In the genomic region with DNA sequence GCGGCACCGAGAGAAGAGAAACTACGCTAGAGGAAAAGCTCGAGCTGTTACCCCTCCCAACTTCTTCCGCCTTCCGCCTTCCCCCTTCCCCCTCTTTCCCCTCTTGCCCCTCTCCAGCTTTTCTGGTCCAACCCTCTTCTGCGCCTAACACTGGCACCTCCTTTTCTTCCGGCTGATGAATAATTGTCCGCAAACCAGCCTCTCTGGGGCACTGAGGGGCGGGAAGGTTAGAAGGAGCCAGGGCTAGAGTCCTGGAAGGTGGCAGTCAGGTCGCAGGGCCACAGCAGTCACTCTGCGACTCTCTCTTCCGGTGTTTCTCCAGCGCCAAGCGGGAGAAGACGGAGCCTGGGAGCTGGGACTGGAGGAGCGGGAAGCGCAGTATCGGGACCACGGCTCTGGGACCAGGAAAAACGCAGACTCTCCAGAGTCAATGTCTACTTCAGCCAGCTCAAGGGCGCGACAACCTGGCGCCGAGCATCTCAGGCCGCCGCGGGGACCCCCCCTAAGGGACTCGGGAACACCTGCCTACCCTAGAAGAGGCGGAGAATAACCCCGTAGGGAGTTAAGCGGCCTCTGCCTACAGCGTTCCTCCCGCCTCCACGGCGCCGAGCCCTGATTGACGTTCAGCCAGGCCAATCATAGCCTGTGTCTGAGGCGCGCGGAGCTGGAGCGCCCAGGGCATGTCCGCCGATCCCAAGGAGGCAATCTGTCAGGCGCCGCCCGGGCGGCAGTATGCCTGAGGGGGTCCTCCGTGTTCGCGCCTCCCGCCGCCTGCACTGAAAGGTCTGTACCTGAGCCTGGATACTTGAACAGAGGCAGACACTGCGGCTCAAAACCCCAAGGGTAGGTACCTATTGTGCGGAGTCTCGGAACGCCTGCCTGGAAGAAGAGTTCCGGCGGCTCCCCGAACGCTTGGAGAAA, we compare ENCODE assay signal across 1 cellular context.
A peak's percentile ranks its signal among the peaks of the same experiment; 100 is the strongest.
TF ChIP-seq lines count a peak whose summit lies in the region.

No MANE protein-coding gene starts in this region.

TF ChIP-seq in HepG2, 621 proteins besides CTCF, POLR2A, EP300 and RAD21 (continued from another document and continues in another):
- TF ChIP-seq, protein P1, sequence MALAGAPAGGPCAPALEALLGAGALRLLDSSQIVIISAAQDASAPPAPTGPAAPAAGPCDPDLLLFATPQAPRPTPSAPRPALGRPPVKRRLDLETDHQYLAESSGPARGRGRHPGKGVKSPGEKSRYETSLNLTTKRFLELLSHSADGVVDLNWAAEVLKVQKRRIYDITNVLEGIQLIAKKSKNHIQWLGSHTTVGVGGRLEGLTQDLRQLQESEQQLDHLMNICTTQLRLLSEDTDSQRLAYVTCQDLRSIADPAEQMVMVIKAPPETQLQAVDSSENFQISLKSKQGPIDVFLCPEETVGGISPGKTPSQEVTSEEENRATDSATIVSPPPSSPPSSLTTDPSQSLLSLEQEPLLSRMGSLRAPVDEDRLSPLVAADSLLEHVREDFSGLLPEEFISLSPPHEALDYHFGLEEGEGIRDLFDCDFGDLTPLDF (CRISPR knock-in tag; IDR thresholded peaks at IDR 0.05) = peak; percentile 95
- peak; percentile 69; the same call in 1 of the 2 replicates for TF ChIP-seq TOE1 (CRISPR knock-in tag; IDR thresholded peaks at IDR 0.05)
- TF ChIP-seq FOXM1 (CRISPR knock-in tag; IDR thresholded peaks at IDR 0.05) = no peak
- TF ChIP-seq SNAPC2 (CRISPR knock-in tag; IDR thresholded peaks at IDR 0.05) = 0 out of 2 replicates have a peak, but pooled peaks have one; percentile 86
- TF ChIP-seq PCBP1 (IDR thresholded peaks at IDR 0.05; ENCODE audit: borderline replicate concordance, low read depth, low read length) = 0 out of 2 replicates have a peak, but pooled peaks have one; percentile 55
- TF ChIP-seq SRF (IDR thresholded peaks at IDR 0.05; ENCODE audit: low read depth, low read length) = no peak
- TF ChIP-seq SP2 (CRISPR knock-in tag; IDR thresholded peaks at IDR 0.05) = peak; percentile 99
- TF ChIP-seq, protein P2, sequence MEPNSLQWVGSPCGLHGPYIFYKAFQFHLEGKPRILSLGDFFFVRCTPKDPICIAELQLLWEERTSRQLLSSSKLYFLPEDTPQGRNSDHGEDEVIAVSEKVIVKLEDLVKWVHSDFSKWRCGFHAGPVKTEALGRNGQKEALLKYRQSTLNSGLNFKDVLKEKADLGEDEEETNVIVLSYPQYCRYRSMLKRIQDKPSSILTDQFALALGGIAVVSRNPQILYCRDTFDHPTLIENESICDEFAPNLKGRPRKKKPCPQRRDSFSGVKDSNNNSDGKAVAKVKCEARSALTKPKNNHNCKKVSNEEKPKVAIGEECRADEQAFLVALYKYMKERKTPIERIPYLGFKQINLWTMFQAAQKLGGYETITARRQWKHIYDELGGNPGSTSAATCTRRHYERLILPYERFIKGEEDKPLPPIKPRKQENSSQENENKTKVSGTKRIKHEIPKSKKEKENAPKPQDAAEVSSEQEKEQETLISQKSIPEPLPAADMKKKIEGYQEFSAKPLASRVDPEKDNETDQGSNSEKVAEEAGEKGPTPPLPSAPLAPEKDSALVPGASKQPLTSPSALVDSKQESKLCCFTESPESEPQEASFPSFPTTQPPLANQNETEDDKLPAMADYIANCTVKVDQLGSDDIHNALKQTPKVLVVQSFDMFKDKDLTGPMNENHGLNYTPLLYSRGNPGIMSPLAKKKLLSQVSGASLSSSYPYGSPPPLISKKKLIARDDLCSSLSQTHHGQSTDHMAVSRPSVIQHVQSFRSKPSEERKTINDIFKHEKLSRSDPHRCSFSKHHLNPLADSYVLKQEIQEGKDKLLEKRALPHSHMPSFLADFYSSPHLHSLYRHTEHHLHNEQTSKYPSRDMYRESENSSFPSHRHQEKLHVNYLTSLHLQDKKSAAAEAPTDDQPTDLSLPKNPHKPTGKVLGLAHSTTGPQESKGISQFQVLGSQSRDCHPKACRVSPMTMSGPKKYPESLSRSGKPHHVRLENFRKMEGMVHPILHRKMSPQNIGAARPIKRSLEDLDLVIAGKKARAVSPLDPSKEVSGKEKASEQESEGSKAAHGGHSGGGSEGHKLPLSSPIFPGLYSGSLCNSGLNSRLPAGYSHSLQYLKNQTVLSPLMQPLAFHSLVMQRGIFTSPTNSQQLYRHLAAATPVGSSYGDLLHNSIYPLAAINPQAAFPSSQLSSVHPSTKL (CRISPR knock-in tag; IDR thresholded peaks at IDR 0.05) = peak; percentile 55; the same call in 1 of the 2 replicates
- TF ChIP-seq ZNF652 (CRISPR knock-in tag; IDR thresholded peaks at IDR 0.05; ENCODE audit: borderline replicate concordance, low read depth) = peak; percentile 68; the same call in 1 of the 2 replicates
- peak; percentile 77; the same call in 1 of the 2 replicates for TF ChIP-seq MYC (CRISPR knock-in tag; IDR thresholded peaks at IDR 0.05; ENCODE audit: borderline replicate concordance)
- no peak for TF ChIP-seq THYN1 (CRISPR knock-in tag; IDR thresholded peaks at IDR 0.05; ENCODE audit: borderline replicate concordance, low read depth)
- peak; percentile 34; the same call in 1 of the 2 replicates for TF ChIP-seq NFKBIZ (CRISPR knock-in tag; IDR thresholded peaks at IDR 0.05)
- peak; percentile 66; the same call in 1 of the 2 replicates for TF ChIP-seq BORCS8-MEF2B (CRISPR knock-in tag; IDR thresholded peaks at IDR 0.05)
- no peak for TF ChIP-seq ZNF468 (CRISPR knock-in tag; IDR thresholded peaks at IDR 0.05)
- TF ChIP-seq ZNF737 (CRISPR knock-in tag; IDR thresholded peaks at IDR 0.05; ENCODE audit: borderline replicate concordance) = 0 out of 2 replicates have a peak, but pooled peaks have one; percentile 68
- TF ChIP-seq HOXA9 (CRISPR knock-in tag; IDR thresholded peaks at IDR 0.05; ENCODE audit: borderline replicate concordance) = peak; percentile 44; the same call in 1 of the 2 replicates
- TF ChIP-seq YY1 (IDR thresholded peaks at IDR 0.05; ENCODE audit: insufficient read depth, insufficient replicate concordance, low read depth, low read length) = peak; percentile 88
- TF ChIP-seq HNRNPLL (IDR thresholded peaks at IDR 0.05; ENCODE audit: low read depth, low read length, poor library complexity, severe bottlenecking) = peak; percentile 91
- no peak for TF ChIP-seq MAZ (IDR thresholded peaks at IDR 0.05; ENCODE audit: borderline replicate concordance, low read depth, low read length)
- peak; percentile 67 for TF ChIP-seq MAZ (CRISPR knock-in tag; IDR thresholded peaks at IDR 0.05; ENCODE audit: low read depth)
- TF ChIP-seq, protein P3, sequence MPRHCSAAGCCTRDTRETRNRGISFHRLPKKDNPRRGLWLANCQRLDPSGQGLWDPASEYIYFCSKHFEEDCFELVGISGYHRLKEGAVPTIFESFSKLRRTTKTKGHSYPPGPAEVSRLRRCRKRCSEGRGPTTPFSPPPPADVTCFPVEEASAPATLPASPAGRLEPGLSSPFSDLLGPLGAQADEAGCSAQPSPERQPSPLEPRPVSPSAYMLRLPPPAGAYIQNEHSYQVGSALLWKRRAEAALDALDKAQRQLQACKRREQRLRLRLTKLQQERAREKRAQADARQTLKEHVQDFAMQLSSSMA (CRISPR knock-in tag; IDR thresholded peaks at IDR 0.05) = no peak; the same call in 1 of the 2 replicates
- TF ChIP-seq DMAP1 (CRISPR knock-in tag; IDR thresholded peaks at IDR 0.05) = peak; percentile 86
- TF ChIP-seq, protein P4, sequence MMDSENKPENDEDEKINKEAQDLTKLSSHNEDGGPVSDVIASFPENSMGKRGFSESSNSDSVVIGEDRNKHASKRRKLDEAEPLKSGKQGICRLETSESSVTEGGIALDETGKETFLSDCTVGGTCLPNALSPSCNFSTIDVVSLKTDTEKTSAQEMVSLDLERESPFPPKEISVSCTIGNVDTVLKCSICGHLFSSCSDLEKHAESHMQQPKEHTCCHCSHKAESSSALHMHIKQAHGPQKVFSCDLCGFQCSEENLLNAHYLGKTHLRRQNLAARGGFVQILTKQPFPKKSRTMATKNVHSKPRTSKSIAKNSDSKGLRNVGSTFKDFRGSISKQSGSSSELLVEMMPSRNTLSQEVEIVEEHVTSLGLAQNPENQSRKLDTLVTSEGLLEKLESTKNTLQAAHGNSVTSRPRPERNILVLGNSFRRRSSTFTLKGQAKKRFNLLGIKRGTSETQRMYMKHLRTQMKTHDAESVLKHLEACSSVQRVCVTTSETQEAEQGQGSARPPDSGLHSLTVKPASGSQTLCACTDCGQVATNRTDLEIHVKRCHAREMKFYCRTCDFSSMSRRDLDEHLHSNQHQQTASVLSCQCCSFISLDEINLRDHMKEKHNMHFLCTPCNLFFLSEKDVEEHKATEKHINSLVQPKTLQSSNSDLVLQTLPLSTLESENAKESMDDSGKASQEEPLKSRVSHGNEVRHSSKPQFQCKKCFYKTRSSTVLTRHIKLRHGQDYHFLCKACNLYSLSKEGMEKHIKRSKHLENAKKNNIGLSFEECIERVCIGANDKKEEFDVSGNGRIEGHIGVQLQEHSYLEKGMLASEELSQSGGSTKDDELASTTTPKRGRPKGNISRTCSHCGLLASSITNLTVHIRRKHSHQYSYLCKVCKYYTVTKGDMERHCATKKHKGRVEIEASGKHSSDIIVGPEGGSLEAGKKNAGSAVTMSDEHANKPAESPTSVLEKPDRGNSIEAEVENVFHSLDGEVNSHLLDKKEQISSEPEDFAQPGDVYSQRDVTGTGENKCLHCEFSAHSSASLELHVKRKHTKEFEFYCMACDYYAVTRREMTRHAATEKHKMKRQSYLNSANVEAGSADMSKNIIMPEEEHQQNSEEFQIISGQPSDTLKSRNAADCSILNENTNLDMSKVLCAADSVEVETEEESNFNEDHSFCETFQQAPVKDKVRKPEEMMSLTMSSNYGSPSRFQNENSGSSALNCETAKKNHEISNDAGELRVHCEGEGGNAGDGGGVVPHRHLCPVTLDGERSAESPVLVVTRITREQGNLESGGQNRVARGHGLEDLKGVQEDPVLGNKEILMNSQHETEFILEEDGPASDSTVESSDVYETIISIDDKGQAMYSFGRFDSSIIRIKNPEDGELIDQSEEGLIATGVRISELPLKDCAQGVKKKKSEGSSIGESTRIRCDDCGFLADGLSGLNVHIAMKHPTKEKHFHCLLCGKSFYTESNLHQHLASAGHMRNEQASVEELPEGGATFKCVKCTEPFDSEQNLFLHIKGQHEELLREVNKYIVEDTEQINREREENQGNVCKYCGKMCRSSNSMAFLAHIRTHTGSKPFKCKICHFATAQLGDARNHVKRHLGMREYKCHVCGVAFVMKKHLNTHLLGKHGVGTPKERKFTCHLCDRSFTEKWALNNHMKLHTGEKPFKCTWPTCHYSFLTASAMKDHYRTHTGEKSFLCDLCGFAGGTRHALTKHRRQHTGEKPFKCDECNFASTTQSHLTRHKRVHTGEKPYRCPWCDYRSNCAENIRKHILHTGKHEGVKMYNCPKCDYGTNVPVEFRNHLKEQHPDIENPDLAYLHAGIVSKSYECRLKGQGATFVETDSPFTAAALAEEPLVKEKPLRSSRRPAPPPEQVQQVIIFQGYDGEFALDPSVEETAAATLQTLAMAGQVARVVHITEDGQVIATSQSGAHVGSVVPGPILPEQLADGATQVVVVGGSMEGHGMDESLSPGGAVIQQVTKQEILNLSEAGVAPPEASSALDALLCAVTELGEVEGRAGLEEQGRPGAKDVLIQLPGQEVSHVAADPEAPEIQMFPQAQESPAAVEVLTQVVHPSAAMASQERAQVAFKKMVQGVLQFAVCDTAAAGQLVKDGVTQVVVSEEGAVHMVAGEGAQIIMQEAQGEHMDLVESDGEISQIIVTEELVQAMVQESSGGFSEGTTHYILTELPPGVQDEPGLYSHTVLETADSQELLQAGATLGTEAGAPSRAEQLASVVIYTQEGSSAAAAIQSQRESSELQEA (CRISPR knock-in tag; IDR thresholded peaks at IDR 0.05; ENCODE audit: not compliant biosample characterization) = peak; percentile 93
- peak; percentile 88; the same call in 1 of the 2 replicates for TF ChIP-seq ZNF558 (CRISPR knock-in tag; IDR thresholded peaks at IDR 0.05; ENCODE audit: borderline replicate concordance)
- TF ChIP-seq SIN3A (IDR thresholded peaks at IDR 0.05; ENCODE audit: borderline replicate concordance, low read depth, low read length) = peak; percentile 17; the same call in 1 of the 2 replicates
- no peak for TF ChIP-seq ZFP37 (CRISPR knock-in tag; IDR thresholded peaks at IDR 0.05; ENCODE audit: borderline replicate concordance)
- peak; percentile 59 for TF ChIP-seq ZNF580 (CRISPR knock-in tag; IDR thresholded peaks at IDR 0.05; ENCODE audit: borderline replicate concordance, low read depth)
- TF ChIP-seq ZNF343 (CRISPR knock-in tag; IDR thresholded peaks at IDR 0.05) = 0 out of 2 replicates have a peak, but pooled peaks have one; percentile 43
- TF ChIP-seq DNMT1 (CRISPR knock-in tag; IDR thresholded peaks at IDR 0.05) = 0 out of 2 replicates have a peak, but pooled peaks have one; percentile 29
- TF ChIP-seq ZFP1 (CRISPR knock-in tag; IDR thresholded peaks at IDR 0.05) = 0 out of 2 replicates have a peak, but pooled peaks have one; percentile 50
- TF ChIP-seq HNF1B (CRISPR knock-in tag; IDR thresholded peaks at IDR 0.05) = peak; percentile 62
- TF ChIP-seq ASH2L (IDR thresholded peaks at IDR 0.05; ENCODE audit: insufficient read length, low read depth, low read length) = peak; percentile 84
- no peak for TF ChIP-seq GRHL1 (CRISPR knock-in tag; conservative IDR thresholded peaks at IDR 0.05)
